Comparison of ENCODE assay signal across 9 cellular contexts in genomic region chr1:116853680-116854191, GRCh38. TPM values are rescaled to one million over a fixed set of nuclear protein-coding genes. Genes with fewer than 3 reads are reported as not detected.
DNase-seq lines count a peak whose midpoint lies in the region; ATAC-seq and TF ChIP-seq lines count a peak whose summit lies in the region.
"Had no signal": no experiment of that assay in that cellular context is flagged by ENCODE, and none has a peak within 500 bp of the region (broad histone marks: within the 10 kb centered on the region; RNA-seq: fewer than 3 reads in every experiment).

No MANE protein-coding gene starts in this region.

- peak overlapping the region; percentile 72 for H3K27ac Mint-ChIP-seq in T-helper 17 cell

- intact Hi-C loops in stomach (cut with DNase I; ENCODE audit: low total_unique reads) = no loop called here

- ATAC-seq in T-helper 17 cell (no peak), GM21367 (IDR thresholded peaks at IDR 0.05; ENCODE audit: unreplicated experiment) (no peak)

- TF ChIP-seq CTCF in stomach (IDR thresholded peaks at IDR 0.05) = no peak

- no peaks in the 10 kb centered on the region for H3K9me3 ChIP-seq in T-helper 17 cell (ENCODE audit: control insufficient read depth, low read length, poor library complexity, severe bottlenecking)
- H3K9me3 ChIP-seq in stomach = no peaks in the 10 kb centered on the region

- no peak for TF ChIP-seq POLR2A in stomach (IDR thresholded peaks at IDR 0.05)

- H3K4me3 Mint-ChIP-seq in T-helper 17 cell = peak overlapping the region; percentile 43

- H3K4me1 Mint-ChIP-seq in T-helper 17 cell = peaks cover 19% of the 10 kb centered on the region

- no peaks in the 10 kb centered on the region for H3K27me3 Mint-ChIP-seq in T-helper 17 cell

- H3K27ac ChIP-seq in stomach (peak overlapping the region in 4 of 5 donors; percentile 30 to 56 (median 51)), caudate nucleus (ENCODE audit: low read depth, low read length) (no peak overlapping the region)

- no peak overlapping the region for H3K4me3 ChIP-seq in stomach

- TF ChIP-seq EP300 in stomach (IDR thresholded peaks at IDR 0.05) = no peak

- peaks cover 18 to 33% (median 29%) of the 10 kb centered on the region in 4 donors for H3K4me1 ChIP-seq in stomach

- peak; percentile 87 for DNase-seq in DMS53 (lab: John Stamatoyannopoulos, UW)
- peak; percentile 86 for DNase-seq in LoVo (ENCODE audit: low spot score)
- no peak for DNase-seq in T-helper 17 cell
- DNase-seq in iPS DF 19.7 (ENCODE audit: low read depth, low spot score) = peak; percentile 92
- peak; percentile 35 for DNase-seq in stomach
- no peak for DNase-seq in NCI-H524 (lab: John Stamatoyannopoulos, UW)
- DNase-seq in caudate nucleus (lab: John Stamatoyannopoulos, UW) = no peak
- DNase-seq: right cardiac atrium had no signal

- H3K27me3 ChIP-seq in stomach = no peaks in the 10 kb centered on the region

- no peaks in the 10 kb centered on the region for H3K36me3 Mint-ChIP-seq in T-helper 17 cell (ENCODE audit: low read depth)

- no peaks in the 10 kb centered on the region for H3K36me3 ChIP-seq in stomach

- 16 to 33% (median 23%) methylated on average over 3 of the region's 3 CpGs for WGBS in stomach, 5 donors

RNA-seq across cellular contexts. Expression of gene PTGFRN, which starts 56.0 kb away (rescaled TPM):
- total RNA-seq in T-helper 17 cell = 1 to 10 TPM in 1 of 2 donors, under 1 TPM in 1; 0.94 to 1.3 TPM
- 10 to 100 TPM; 30.9 to 66.6 (median 47.2) TPM for total RNA-seq in stomach
- 10 to 100 TPM in 1 of 3 donors, 1 to 10 TPM in 2; 3.8 to 42.9 (median 9.7) TPM for polyA plus RNA-seq in stomach

Comparison
In these comparisons a context has a peak if more than half of its experiments do, and no peak if none do; other contexts are left out.
1. DNase-seq: peak in DMS53 (single experiment), LoVo (single experiment), iPS DF 19.7 (single experiment) and stomach (single experiment); none in T-helper 17 cell (0 of 3), NCI-H524 (0 of 2) and caudate nucleus (0 of 61).
2. RNA of gene PTGFRN, which starts 56.0 kb away (total RNA-seq): 30.9 to 66.6 TPM in stomach; 0.94 to 1.3 TPM in T-helper 17 cell; every median in the first group is over 10 times any median in the second.